8 cellular contexts compared by ENCODE assay signal in genomic region chr11:68839054-68839865, GRCh38. TPM values are rescaled to one million over a fixed set of nuclear protein-coding genes. Genes with fewer than 3 reads are reported as not detected.
DNase-seq lines count a peak whose midpoint lies in the region; ATAC-seq and TF ChIP-seq lines count a peak whose summit lies in the region.

No MANE protein-coding gene starts in this region.

- no peaks in the 10 kb centered on the region for H3K9me3 Mint-ChIP-seq in stimulated activated naive CD8-positive, alpha-beta T cell treated with anti-CD3 and anti-CD28 coated beads, Interleukin-15, Interleukin-2, amounts not matched to agents 100 ng/mL and 50 ng/mL, for 24 hours

- peak; percentile 42 for TF ChIP-seq RAD21 in neural cell (conservative IDR thresholded peaks at IDR 0.05)

- H3F3A ChIP-seq in Loucy (ENCODE audit: low read depth) (peaks cover 22% of the 10 kb centered on the region), neural cell (ENCODE audit: insufficient read depth, low read length, poor library complexity, severe bottlenecking) (no peaks in the 10 kb centered on the region)

- in situ Hi-C loops in Caki2 (cut with HindIII; ENCODE audit: low pct_unique_long_range_greater_than_20kb, low sequenced_read_pairs), result no loop called here

- H3K9me3 ChIP-seq in Loucy (ENCODE audit: insufficient read depth, low read depth, low read length), result no peaks in the 10 kb centered on the region
- H3K9me3 ChIP-seq in neural cell (ENCODE audit: low read length), result no peaks in the 10 kb centered on the region

- H3K9me2 ChIP-seq in Loucy (replicated peaks; ENCODE audit: low read depth, low read length) (no peaks in the 10 kb centered on the region), neural cell (ENCODE audit: insufficient read depth, low read length) (no peaks in the 10 kb centered on the region)

- H3K4me2 ChIP-seq in Loucy (ENCODE audit: low read depth, low read length, poor library complexity, severe bottlenecking) (peak overlapping the region; percentile 96), neural cell (ENCODE audit: low read length) (peak overlapping the region; percentile 71)

- H2AFZ ChIP-seq in Loucy (ENCODE audit: low read length), result peak overlapping the region; percentile 35; the same call in 1 of the 2 replicates
- H2AFZ ChIP-seq in neural cell (ENCODE audit: low read depth, low read length), result no peak overlapping the region

- H4K20me1 ChIP-seq in Loucy (ENCODE audit: insufficient read depth, low read length, poor library complexity, severe bottlenecking) (peaks cover 37% of the 10 kb centered on the region), neural cell (ENCODE audit: insufficient read depth) (no peaks in the 10 kb centered on the region)

- no peaks in the 10 kb centered on the region for H3K36me3 Mint-ChIP-seq in stimulated activated naive CD8-positive, alpha-beta T cell treated with anti-CD3 and anti-CD28 coated beads, Interleukin-15, Interleukin-2, amounts not matched to agents 100 ng/mL and 50 ng/mL, for 24 hours (ENCODE audit: low read depth)

- H3K4me1 ChIP-seq in Loucy (ENCODE audit: insufficient read depth, low read length, poor library complexity, severe bottlenecking), result peaks cover 47% of the 10 kb centered on the region

- TF ChIP-seq CTCF in Loucy (conservative IDR thresholded peaks at IDR 0.05; ENCODE audit: low read length) (no peak), foreskin fibroblast (IDR thresholded peaks at IDR 0.05; ENCODE audit: low read depth, low read length) (no peak), neural cell (IDR thresholded peaks at IDR 0.05; ENCODE audit: poor library complexity, severe bottlenecking) (no peak)

- H3K27me3 ChIP-seq in Loucy (ENCODE audit: insufficient read depth, low read length, poor library complexity, severe bottlenecking) (no peaks in the 10 kb centered on the region), neural cell (ENCODE audit: insufficient read depth, low read depth, low read length) (peaks cover 53% of the 10 kb centered on the region)

- H3K4me1 Mint-ChIP-seq in stimulated activated naive CD8-positive, alpha-beta T cell treated with anti-CD3 and anti-CD28 coated beads, Interleukin-15, Interleukin-2, amounts not matched to agents 100 ng/mL and 50 ng/mL, for 24 hours (ENCODE audit: low read depth), result peaks cover 70% of the 10 kb centered on the region

- no peaks in the 10 kb centered on the region for H3K27me3 Mint-ChIP-seq in stimulated activated naive CD8-positive, alpha-beta T cell treated with anti-CD3 and anti-CD28 coated beads, Interleukin-15, Interleukin-2, amounts not matched to agents 100 ng/mL and 50 ng/mL, for 24 hours

- no peak for TF ChIP-seq EP300 in neural cell (conservative IDR thresholded peaks at IDR 0.05; ENCODE audit: poor library complexity, severe bottlenecking)

- H3K9ac ChIP-seq in Loucy (ENCODE audit: low read depth, low read length, poor library complexity, severe bottlenecking), result peak overlapping the region; percentile 98
- H3K9ac ChIP-seq in neural cell (ENCODE audit: low read length), result peak overlapping the region; percentile 27

- no peak overlapping the region for H3K27ac ChIP-seq in neural cell (ENCODE audit: low read length)

- H3K4me3 Mint-ChIP-seq in stimulated activated naive CD8-positive, alpha-beta T cell treated with anti-CD3 and anti-CD28 coated beads, Interleukin-15, Interleukin-2, amounts not matched to agents 100 ng/mL and 50 ng/mL, for 24 hours, result peak overlapping the region; percentile 85

- peak overlapping the region; percentile 93 for H3K27ac Mint-ChIP-seq in stimulated activated naive CD8-positive, alpha-beta T cell treated with anti-CD3 and anti-CD28 coated beads, Interleukin-15, Interleukin-2, amounts not matched to agents 100 ng/mL and 50 ng/mL, for 24 hours

- H3K4me3 ChIP-seq in Loucy (ENCODE audit: low read length, poor library complexity, severe bottlenecking) (peak overlapping the region; percentile 98), foreskin fibroblast (ENCODE audit: low read depth in 1 of 2, low read length in 2 of 2) (peak overlapping the region; percentile 62 to 89), neural cell (ENCODE audit: low read length) (peak overlapping the region; percentile 68)

- DNase-seq in Caki2 (ENCODE audit: low read depth) (peak; percentile 93), SHP77 treated with DMSO at 0.1 percent for 48 hours (lab: John Stamatoyannopoulos, UW) (peak; percentile 91), activated gamma-delta T cell treated with Interleukin-2 at 50 U/mL for 16 hours (peak; percentile 94), foreskin fibroblast (peak; percentile 92 to 97)

- H3K36me3 ChIP-seq in Loucy (ENCODE audit: insufficient read depth, low read length) (peaks cover 5% of the 10 kb centered on the region; the same call in 1 of the 2 replicates), neural cell (ENCODE audit: insufficient read depth, low read length) (no peaks in the 10 kb centered on the region)

- H3K79me2 ChIP-seq in Loucy (ENCODE audit: insufficient read depth, low read length) (peaks cover 66% of the 10 kb centered on the region), neural cell (replicated peaks; ENCODE audit: insufficient read depth, low read length) (no peaks in the 10 kb centered on the region)

- ATAC-seq in GM21526 (IDR thresholded peaks at IDR 0.05; ENCODE audit: low FRiP score, unreplicated experiment), result peak; percentile 44

TF ChIP-seq in neural cell, 6 proteins besides CTCF, POLR2A, EP300 and RAD21:
- TF ChIP-seq POLR2AphosphoS5 (IDR thresholded peaks at IDR 0.05), result peak; percentile 5
- TF ChIP-seq SMC3 (conservative IDR thresholded peaks at IDR 0.05; ENCODE audit: poor library complexity), result peak; percentile 31
- TF ChIP-seq TAF1 (IDR thresholded peaks at IDR 0.05; ENCODE audit: low read depth), result no peak
TF ChIP-seq in neural cell: peak in this region for 2.

RNA-seq across cellular contexts. Expression of gene CPT1A, which starts 2.5 kb away (rescaled TPM):
- total RNA-seq in Caki2 (2014; rRNA removed; shearing (Covaris generic); ENCODE audit: low replicate concordance), result 26.8 and 30.4 TPM in 2 replicates
- 0.12 and 0.35 TPM in 2 replicates for polyA plus RNA-seq in neural cell
- polyA minus RNA-seq in neural cell, result 0.24 and 0.35 TPM in 2 replicates
